Comparison of ENCODE assay signal across 20 cellular contexts in the genomic region with DNA sequence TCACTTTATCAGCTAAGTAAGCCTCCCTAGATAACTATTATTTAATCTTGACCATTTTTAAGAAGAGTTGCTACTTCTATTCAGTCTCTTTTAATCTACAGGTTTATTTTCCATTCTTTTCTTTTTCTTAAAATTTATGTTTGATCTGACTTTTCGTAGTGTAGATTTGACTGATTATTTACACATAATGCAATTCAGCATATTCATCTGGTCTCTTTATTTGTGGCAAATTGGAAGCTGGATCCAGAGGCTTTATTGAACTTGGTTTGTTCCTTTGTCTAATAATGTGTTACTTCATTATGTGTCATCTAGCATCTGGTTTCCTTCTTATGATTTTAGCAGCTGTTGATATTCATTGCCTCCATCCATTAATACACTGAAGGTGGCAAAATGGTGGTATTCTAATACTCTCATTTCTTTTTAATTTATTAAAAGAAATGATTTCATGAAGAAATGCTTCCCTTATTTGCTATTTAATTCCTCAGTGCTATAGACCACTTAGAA.
"Had no signal": no experiment of that assay in that cellular context is flagged by ENCODE, and none has a peak within 500 bp of the region (broad histone marks: within the 10 kb centered on the region; RNA-seq: fewer than 3 reads in every experiment).

No MANE protein-coding gene starts in this region.

- FAIRE-seq: pancreas, urothelium cell line had no signal

- H3K9me3 ChIP-seq: colonic mucosa, esophagus muscularis mucosa, pancreas, suprapubic skin, thyroid gland had no signal

- H3K36me3 ChIP-seq: colonic mucosa, esophagus muscularis mucosa, pancreas, suprapubic skin, thyroid gland had no signal

- H3K27me3 ChIP-seq: colonic mucosa, esophagus muscularis mucosa, foreskin keratinocyte, pancreas, suprapubic skin, thyroid gland had no signal

- H3K27ac ChIP-seq: colonic mucosa, esophagus muscularis mucosa, foreskin keratinocyte, pancreas, suprapubic skin, thyroid gland had no signal

- DNase-seq: colonic mucosa; effector CD4-positive, alpha-beta T cell; endodermal cell; left colon; left ventricle myocardium superior; mesenchymal stem cell; midbrain; naive B cell; occipital lobe; pancreas; right cardiac atrium; stimulated activated CD4-positive, alpha-beta T cell treated with anti-CD3 and anti-CD28 coated beads, Interleukin-4, amount 100 ng/mL, for 1 hour; stimulated activated CD8-positive, alpha-beta memory T cell treated with anti-CD3 and anti-CD28 coated beads, Interleukin-4, amount 100 ng/mL, for 48 hours; stimulated activated naive CD8-positive, alpha-beta T cell treated with anti-CD3 and anti-CD28 coated beads, Interleukin-15, Interleukin-2, amounts not matched to agents 100 U/mL and 50 U/mL, for 24 hours; thyroid gland had no signal

- H3K4me3 ChIP-seq: colonic mucosa, esophagus muscularis mucosa, lung, pancreas, suprapubic skin, thyroid gland had no signal

- H3K4me1 ChIP-seq: colonic mucosa, esophagus muscularis mucosa, pancreas, suprapubic skin had no signal
